ENCODE assay signal across 22 cellular contexts in genomic region chr13:106882222-106882621, GRCh38.
"Had no signal": no experiment of that assay in that cellular context is flagged by ENCODE, and none has a peak within 500 bp of the region (broad histone marks: within the 10 kb centered on the region; RNA-seq: fewer than 3 reads in every experiment).

No MANE protein-coding gene starts in this region.

- H3K27me3 Mint-ChIP-seq: activated CD4-positive, alpha-beta T cell treated with anti-CD3 and anti-CD28 coated beads, Interleukin-2, amount 10 ng/mL, durations not matched to agents 24 days and 14 days; stimulated activated memory B cell treated with anti-CD40 and anti-IgM and Interleukin-4, amounts not matched to agents 10 μg/mL and 1 μg/mL and 100 μg/mL, for 72 hours had no signal

- H3K27me3 ChIP-seq: ovary, right lobe of liver, spleen, thyroid gland had no signal

- H3K27ac ChIP-seq: epithelial cell of prostate, ovary, right lobe of liver, spleen, thyroid gland had no signal

- H3K36me3 Mint-ChIP-seq: stimulated activated memory B cell treated with anti-CD40 and anti-IgM and Interleukin-4, amounts not matched to agents 10 μg/mL and 1 μg/mL and 100 μg/mL, for 72 hours; T-cell had no signal

- H3K4me3 Mint-ChIP-seq: activated CD4-positive, alpha-beta T cell treated with anti-CD3 and anti-CD28 coated beads, Interleukin-2, amount 10 ng/mL, durations not matched to agents 24 days and 14 days; activated CD8-positive, alpha-beta T cell treated with anti-CD3 and anti-CD28 coated beads, Interleukin-2, amount 10 ng/mL, durations not matched to agents 7 days and 5 days; activated T-cell treated with anti-CD3 and anti-CD28 coated beads, Interleukin-2, amount 50 U/mL, for 4 hours; stimulated activated memory B cell treated with anti-CD40 and anti-IgM and Interleukin-4, amounts not matched to agents 10 μg/mL and 1 μg/mL and 100 μg/mL, for 72 hours; T-cell had no signal

- H3K9me3 Mint-ChIP-seq: activated CD4-positive, alpha-beta T cell treated with anti-CD3 and anti-CD28 coated beads, Interleukin-2, amount 10 ng/mL, durations not matched to agents 24 days and 14 days; activated T-cell treated with anti-CD3 and anti-CD28 coated beads, Interleukin-2, amount 50 U/mL, for 4 hours; stimulated activated memory B cell treated with anti-CD40 and anti-IgM and Interleukin-4, amounts not matched to agents 10 μg/mL and 1 μg/mL and 100 μg/mL, for 72 hours; T-cell had no signal

- H3K9ac ChIP-seq: SK-N-SH had no signal

- H3K9me3 ChIP-seq: ovary, right lobe of liver, SK-N-SH, spleen, thyroid gland had no signal

- H3K4me1 ChIP-seq: right lobe of liver, spleen, thyroid gland had no signal

- H3K4me3 ChIP-seq: ovary, right lobe of liver, spleen, thyroid gland had no signal

- H3K36me3 ChIP-seq: ovary, right lobe of liver, spleen, thyroid gland had no signal

- H3K4me1 Mint-ChIP-seq: activated CD4-positive, alpha-beta T cell treated with anti-CD3 and anti-CD28 coated beads, Interleukin-2, amount 10 ng/mL, durations not matched to agents 24 days and 14 days; stimulated activated memory B cell treated with anti-CD40 and anti-IgM and Interleukin-4, amounts not matched to agents 10 μg/mL and 1 μg/mL and 100 μg/mL, for 72 hours; T-cell had no signal

- ATAC-seq: activated CD8-positive, alpha-beta T cell treated with anti-CD3 and anti-CD28 coated beads, Interleukin-2, amount 10 ng/mL, durations not matched to agents 7 days and 5 days; activated T-cell treated with anti-CD3 and anti-CD28 coated beads, Interleukin-2, amount 50 U/mL, for 4 hours; right lobe of liver; stimulated activated memory B cell treated with anti-CD40 and anti-IgM and Interleukin-4, amounts not matched to agents 10 μg/mL and 1 μg/mL and 100 μg/mL, for 72 hours; T-cell had no signal

- DNase-seq: activated CD4-positive, alpha-beta T cell treated with anti-CD3 and anti-CD28 coated beads, Interleukin-2, amount 10 ng/mL, durations not matched to agents 24 days and 14 days; activated CD8-positive, alpha-beta T cell treated with anti-CD3 and anti-CD28 coated beads, Interleukin-2, amount 10 ng/mL, durations not matched to agents 7 days and 5 days; activated effector memory CD4-positive, alpha-beta T cell treated with Interleukin-2 at 50 U/mL for 16 hours; activated naive CD4-positive, alpha-beta T cell treated with anti-CD3 and anti-CD28 coated beads, Interleukin-2, amount 50 U/mL, for 16 hours; activated T-cell treated with anti-CD3 and anti-CD28 coated beads, Interleukin-2, amount 50 U/mL, for 4 hours; dermis blood vessel endothelial cell; foreskin fibroblast; glutamatergic neuron; hypothalamus; mammary epithelial cell; ovary; right lobe of liver; SK-N-SH; spleen; stimulated activated CD4-positive, alpha-beta T cell treated with anti-CD3 and anti-CD28 coated beads, Interleukin-4, amount 100 ng/mL, for 4 hours; T-cell; thyroid gland had no signal

- H3K4me2 ChIP-seq: SK-N-SH had no signal

- FAIRE-seq: bronchial epithelial cell, keratinocyte, urothelium cell line had no signal

- H3K27ac Mint-ChIP-seq: activated CD4-positive, alpha-beta T cell treated with anti-CD3 and anti-CD28 coated beads, Interleukin-2, amount 10 ng/mL, durations not matched to agents 24 days and 14 days; activated CD8-positive, alpha-beta T cell treated with anti-CD3 and anti-CD28 coated beads, Interleukin-2, amount 10 ng/mL, durations not matched to agents 7 days and 5 days; stimulated activated memory B cell treated with anti-CD40 and anti-IgM and Interleukin-4, amounts not matched to agents 10 μg/mL and 1 μg/mL and 100 μg/mL, for 72 hours; T-cell had no signal
